24 cellular contexts compared by ENCODE assay signal in genomic region chr10:42921951-42922350, GRCh38.
"Had no signal": no experiment of that assay in that cellular context is flagged by ENCODE, and none has a peak within 500 bp of the region (broad histone marks: within the 10 kb centered on the region; RNA-seq: fewer than 3 reads in every experiment).

No MANE protein-coding gene starts in this region.

- H3K4me1 Mint-ChIP-seq: stimulated activated effector memory CD8-positive, alpha-beta T cell treated with anti-CD3 and anti-CD28 coated beads, Interleukin-12 subunit alpha, Interleukin-12 subunit beta, amount 100 ng/mL, for 72 hours; stimulated activated naive B cell treated with anti-CD40 and anti-IgM and Interleukin-4, amounts not matched to agents 10 μg/mL and 1 μg/mL and 100 μg/mL, for 72 hours had no signal

- H3K27ac Mint-ChIP-seq: natural killer cell treated with Interleukin-12 subunit alpha and Interleukin-12 subunit beta and Interleukin-15 and Interleukin-18, amount 100 ng/mL, for 72 hours; nephron progenitor cell; progenitor cell of endocrine pancreas; stimulated activated effector memory CD8-positive, alpha-beta T cell treated with anti-CD3 and anti-CD28 coated beads, Interleukin-12 subunit alpha, Interleukin-12 subunit beta, amount 100 ng/mL, for 72 hours; stimulated activated naive B cell treated with anti-CD40 and anti-IgM and Interleukin-4, amounts not matched to agents 10 μg/mL and 1 μg/mL and 100 μg/mL, for 72 hours; stimulated activated naive CD8-positive, alpha-beta T cell treated with anti-CD3 and anti-CD28 coated beads, Interleukin-15, Interleukin-2, amounts not matched to agents 100 ng/mL and 50 ng/mL, for 24 hours had no signal

- H3K4me3 Mint-ChIP-seq: natural killer cell treated with Interleukin-12 subunit alpha and Interleukin-12 subunit beta and Interleukin-15 and Interleukin-18, amount 100 ng/mL, for 72 hours; nephron progenitor cell; neural crest cell; stimulated activated effector memory CD8-positive, alpha-beta T cell treated with anti-CD3 and anti-CD28 coated beads, Interleukin-12 subunit alpha, Interleukin-12 subunit beta, amount 100 ng/mL, for 72 hours; stimulated activated naive B cell treated with anti-CD40 and anti-IgM and Interleukin-4, amounts not matched to agents 10 μg/mL and 1 μg/mL and 100 μg/mL, for 72 hours; stimulated activated naive CD8-positive, alpha-beta T cell treated with anti-CD3 and anti-CD28 coated beads, Interleukin-15, Interleukin-2, amounts not matched to agents 100 ng/mL and 50 ng/mL, for 24 hours had no signal

- ATAC-seq: natural killer cell treated with Interleukin-12 subunit alpha and Interleukin-12 subunit beta and Interleukin-15 and Interleukin-18, amount 100 ng/mL, for 72 hours; psoas muscle; right cardiac atrium; right lobe of liver; stimulated activated effector memory CD8-positive, alpha-beta T cell treated with anti-CD3 and anti-CD28 coated beads, Interleukin-12 subunit alpha, Interleukin-12 subunit beta, amount 100 ng/mL, for 72 hours; stimulated activated naive B cell treated with anti-CD40 and anti-IgM and Interleukin-4, amounts not matched to agents 10 μg/mL and 1 μg/mL and 100 μg/mL, for 72 hours had no signal

- H3K36me3 Mint-ChIP-seq: stimulated activated effector memory CD8-positive, alpha-beta T cell treated with anti-CD3 and anti-CD28 coated beads, Interleukin-12 subunit alpha, Interleukin-12 subunit beta, amount 100 ng/mL, for 72 hours; stimulated activated naive B cell treated with anti-CD40 and anti-IgM and Interleukin-4, amounts not matched to agents 10 μg/mL and 1 μg/mL and 100 μg/mL, for 72 hours had no signal

- H3K9me3 Mint-ChIP-seq: natural killer cell treated with Interleukin-12 subunit alpha and Interleukin-12 subunit beta and Interleukin-15 and Interleukin-18, amount 100 ng/mL, for 72 hours had no signal

- DNase-seq: nephron progenitor cell; nucleus accumbens; posterior cingulate gyrus; psoas muscle; right cardiac atrium; right lobe of liver; sigmoid colon; small intestine; stimulated activated CD4-positive, alpha-beta T cell treated with anti-CD3 and anti-CD28 coated beads, Interleukin-15, amount 100 ng/mL, for 24 hours; stimulated activated CD4-positive, alpha-beta T cell treated with anti-CD3 and anti-CD28 coated beads, Interleukin-2, amount 100 ng/mL, for 24 hours; stimulated activated CD4-positive, alpha-beta T cell treated with anti-CD3 and anti-CD28 coated beads, Interleukin-2, amount 100 ng/mL, for 48 hours; stimulated activated CD4-positive, alpha-beta T cell treated with anti-CD3 and anti-CD28 coated beads, Interleukin-4, amount 100 ng/mL, for 24 hours; stimulated activated naive B cell treated with anti-CD40 and anti-IgM and Interleukin-4, amounts not matched to agents 10 μg/mL and 1 μg/mL and 100 μg/mL, for 72 hours; stimulated activated naive CD4-positive, alpha-beta T cell treated with Interleukin-2 at 50 U/mL for 16 hours; stomach; thyroid gland; trophoblast cell; upper lobe of left lung had no signal

- FAIRE-seq: small intestine, urothelium cell line had no signal
